14 cellular contexts compared by ENCODE assay signal in genomic region chr22:30001459-30001858, GRCh38.
"Had no signal": no experiment of that assay in that cellular context is flagged by ENCODE, and none has a peak within 500 bp of the region (broad histone marks: within the 10 kb centered on the region; RNA-seq: fewer than 3 reads in every experiment).

No MANE protein-coding gene starts in this region.

- H3K4me3 Mint-ChIP-seq: activated CD4-positive, alpha-beta memory T cell treated with anti-CD3 and anti-CD28 coated beads, Interleukin-2, amount 10 ng/mL, durations not matched to agents 7 days and 5 days; activated CD4-positive, alpha-beta T cell treated with anti-CD3 and anti-CD28 coated beads for 36 hours; activated naive CD8-positive, alpha-beta T cell treated with anti-CD3 and anti-CD28 coated beads, Interleukin-2, amount 50 U/mL, for 24 hours; T-helper 1 cell treated with Interleukin-12 subunit alpha and Interleukin-12 subunit beta and Interleukin-4 antibody, amounts not matched to agents 30 μg/mL and 1 μg/mL, for 36 hours had no signal

- ATAC-seq: gastroesophageal sphincter had no signal

- H3K27ac ChIP-seq: gastroesophageal sphincter, ovary, sigmoid colon, thoracic aorta had no signal

- H3K4me1 Mint-ChIP-seq: activated CD4-positive, alpha-beta memory T cell treated with anti-CD3 and anti-CD28 coated beads, Interleukin-2, amount 10 ng/mL, durations not matched to agents 7 days and 5 days had no signal

- H3K27ac Mint-ChIP-seq: activated CD4-positive, alpha-beta memory T cell treated with anti-CD3 and anti-CD28 coated beads, Interleukin-2, amount 10 ng/mL, durations not matched to agents 7 days and 5 days; activated CD4-positive, alpha-beta T cell treated with anti-CD3 and anti-CD28 coated beads for 36 hours; activated naive CD8-positive, alpha-beta T cell treated with anti-CD3 and anti-CD28 coated beads, Interleukin-2, amount 50 U/mL, for 24 hours; T-helper 1 cell treated with Interleukin-12 subunit alpha and Interleukin-12 subunit beta and Interleukin-4 antibody, amounts not matched to agents 30 μg/mL and 1 μg/mL, for 36 hours had no signal

- DNase-seq: activated CD4-positive, alpha-beta memory T cell treated with anti-CD3 and anti-CD28 coated beads, Interleukin-2, amount 10 ng/mL, durations not matched to agents 7 days and 5 days; activated CD4-positive, alpha-beta T cell treated with anti-CD3 and anti-CD28 coated beads for 36 hours; activated CD8-positive, alpha-beta memory T cell treated with anti-CD3 and anti-CD28 coated beads, Interleukin-2, amount 50 U/mL, for 4 hours; activated naive CD4-positive, alpha-beta T cell treated with Interleukin-2 at 50 U/mL for 16 hours; activated naive CD8-positive, alpha-beta T cell treated with anti-CD3 and anti-CD28 coated beads, Interleukin-2, amount 50 U/mL, for 24 hours; aorta; cerebellar nuclear complex; dermis blood vessel endothelial cell; ovary; sigmoid colon; stimulated activated CD4-positive, alpha-beta T cell treated with anti-CD3 and anti-CD28 coated beads, Interleukin-1b, Interleukin-23, amount 100 ng/mL, for 48 hours had no signal

- H3K27me3 ChIP-seq: gastroesophageal sphincter, ovary, sigmoid colon had no signal

- H3K27me3 Mint-ChIP-seq: activated CD4-positive, alpha-beta memory T cell treated with anti-CD3 and anti-CD28 coated beads, Interleukin-2, amount 10 ng/mL, durations not matched to agents 7 days and 5 days; activated CD4-positive, alpha-beta T cell treated with anti-CD3 and anti-CD28 coated beads for 36 hours; activated naive CD8-positive, alpha-beta T cell treated with anti-CD3 and anti-CD28 coated beads, Interleukin-2, amount 50 U/mL, for 24 hours had no signal

- H3K36me3 ChIP-seq: ovary had no signal

- H3K4me3 ChIP-seq: gastroesophageal sphincter, ovary, sigmoid colon, thoracic aorta had no signal

- H3K9me3 Mint-ChIP-seq: activated CD4-positive, alpha-beta memory T cell treated with anti-CD3 and anti-CD28 coated beads, Interleukin-2, amount 10 ng/mL, durations not matched to agents 7 days and 5 days; activated naive CD8-positive, alpha-beta T cell treated with anti-CD3 and anti-CD28 coated beads, Interleukin-2, amount 50 U/mL, for 24 hours; T-helper 1 cell treated with Interleukin-12 subunit alpha and Interleukin-12 subunit beta and Interleukin-4 antibody, amounts not matched to agents 30 μg/mL and 1 μg/mL, for 36 hours had no signal

- H3K9me3 ChIP-seq: gastroesophageal sphincter, ovary, sigmoid colon, thoracic aorta had no signal
